32 cellular contexts compared by ENCODE assay signal in the genomic region with DNA sequence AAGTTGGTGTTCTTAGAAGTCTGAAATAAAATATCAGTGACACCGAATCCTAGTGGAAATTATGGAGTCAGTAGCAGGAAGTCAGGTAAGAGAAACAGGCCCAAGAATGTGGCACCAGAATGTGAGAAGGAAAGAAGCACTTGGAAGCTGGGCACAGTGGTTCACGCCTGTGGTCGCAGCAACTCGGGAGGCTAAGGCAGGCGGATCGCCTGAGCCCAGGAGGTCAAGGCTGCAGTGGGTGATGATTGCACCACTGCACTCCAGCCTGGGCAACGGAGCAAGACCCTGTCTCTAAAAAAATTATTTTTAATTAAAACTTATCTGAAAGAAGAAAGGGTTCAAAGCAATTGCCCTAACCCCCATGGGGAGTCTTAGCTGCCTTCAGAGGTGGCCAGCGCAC.
"Had no signal": no experiment of that assay in that cellular context is flagged by ENCODE, and none has a peak within 500 bp of the region (broad histone marks: within the 10 kb centered on the region; RNA-seq: fewer than 3 reads in every experiment).

No MANE protein-coding gene starts in this region.

- DNase-seq: activated B cell treated with CpG ODN at 0.5 μM for 24 hours; activated CD4-positive, alpha-beta memory T cell treated with anti-CD3 and anti-CD28 coated beads for 36 hours; activated CD4-positive, alpha-beta T cell treated with anti-CD3 and anti-CD28 coated beads for 4 hours; activated CD4-positive, alpha-beta T cell treated with anti-CD3 and anti-CD28 coated beads, Interleukin-2, amount 10 ng/mL, durations not matched to agents 24 days and 14 days; activated CD4-positive, alpha-beta T cell treated with anti-CD3 and anti-CD28 coated beads, Interleukin-2, amount 50 U/mL, for 1 hour; activated CD4-positive, alpha-beta T cell treated with anti-CD3 and anti-CD28 coated beads, Interleukin-2, amount 50 U/mL, for 4 hours; activated CD4-positive, CD25-positive, alpha-beta regulatory T cell treated with anti-CD3 and anti-CD28 coated beads, Interleukin-2, amount 50 U/mL, for 72 hours; activated CD8-positive, alpha-beta memory T cell treated with anti-CD3 and anti-CD28 coated beads, Interleukin-2, amount 50 U/mL, for 4 hours; activated CD8-positive, alpha-beta T cell treated with anti-CD3 and anti-CD28 coated beads for 36 hours; activated gamma-delta T cell treated with Interleukin-2 at 50 U/mL for 16 hours; activated naive CD4-positive, alpha-beta T cell; activated naive CD4-positive, alpha-beta T cell treated with anti-CD3 and anti-CD28 coated beads for 36 hours; activated naive CD4-positive, alpha-beta T cell treated with anti-CD3 and anti-CD28 coated beads, Interleukin-2, amount 50 U/mL, for 16 hours; activated naive CD8-positive, alpha-beta T cell treated with anti-CD3 and anti-CD28 coated beads for 36 hours; activated T-cell treated with anti-CD3 and anti-CD28 coated beads for 4 hours; activated T-cell treated with anti-CD3 and anti-CD28 coated beads, Interleukin-2, amount 50 U/mL, for 1 hour; activated T-cell treated with anti-CD3 and anti-CD28 coated beads, Interleukin-2, amount 50 U/mL, for 4 hours; activated T-cell treated with anti-CD3 and anti-CD28 coated beads, Interleukin-2, amount 50 U/mL, for 72 hours; adrenal gland; amniotic stem cell; body of pancreas; brain microvascular endothelial cell; central memory CD4-positive, alpha-beta T cell; T-helper 1 cell; T-helper 2 cell; T-helper 9 cell had no signal

- FAIRE-seq: astrocyte, TTC549 had no signal

- H3K27me3 ChIP-seq: adrenal gland, body of pancreas, brain microvascular endothelial cell had no signal

- H3K4me3 ChIP-seq: adrenal gland, body of pancreas, breast epithelium had no signal

- H3K4me1 ChIP-seq: adrenal gland, body of pancreas, breast epithelium had no signal

- H3K27ac ChIP-seq: adrenal gland, body of pancreas, brain microvascular endothelial cell, breast epithelium, VCaP had no signal

- ATAC-seq: activated CD8-positive, alpha-beta T cell treated with anti-CD3 and anti-CD28 coated beads for 36 hours; activated naive CD4-positive, alpha-beta T cell treated with anti-CD3 and anti-CD28 coated beads, Interleukin-2, amount 50 U/mL, for 72 hours; activated T-cell treated with anti-CD3 and anti-CD28 coated beads, Interleukin-2, amount 50 U/mL, for 4 hours; activated T-cell treated with anti-CD3 and anti-CD28 coated beads, Interleukin-2, amount 50 U/mL, for 72 hours; activated T-helper 17 cell treated with anti-CD3 and anti-CD28 coated beads, Interleukin-2, amount 50 U/mL, for 72 hours; body of pancreas had no signal

- H3K9me3 ChIP-seq: body of pancreas had no signal

- H3K36me3 ChIP-seq: adrenal gland, brain microvascular endothelial cell, breast epithelium had no signal
